In the genomic region with DNA sequence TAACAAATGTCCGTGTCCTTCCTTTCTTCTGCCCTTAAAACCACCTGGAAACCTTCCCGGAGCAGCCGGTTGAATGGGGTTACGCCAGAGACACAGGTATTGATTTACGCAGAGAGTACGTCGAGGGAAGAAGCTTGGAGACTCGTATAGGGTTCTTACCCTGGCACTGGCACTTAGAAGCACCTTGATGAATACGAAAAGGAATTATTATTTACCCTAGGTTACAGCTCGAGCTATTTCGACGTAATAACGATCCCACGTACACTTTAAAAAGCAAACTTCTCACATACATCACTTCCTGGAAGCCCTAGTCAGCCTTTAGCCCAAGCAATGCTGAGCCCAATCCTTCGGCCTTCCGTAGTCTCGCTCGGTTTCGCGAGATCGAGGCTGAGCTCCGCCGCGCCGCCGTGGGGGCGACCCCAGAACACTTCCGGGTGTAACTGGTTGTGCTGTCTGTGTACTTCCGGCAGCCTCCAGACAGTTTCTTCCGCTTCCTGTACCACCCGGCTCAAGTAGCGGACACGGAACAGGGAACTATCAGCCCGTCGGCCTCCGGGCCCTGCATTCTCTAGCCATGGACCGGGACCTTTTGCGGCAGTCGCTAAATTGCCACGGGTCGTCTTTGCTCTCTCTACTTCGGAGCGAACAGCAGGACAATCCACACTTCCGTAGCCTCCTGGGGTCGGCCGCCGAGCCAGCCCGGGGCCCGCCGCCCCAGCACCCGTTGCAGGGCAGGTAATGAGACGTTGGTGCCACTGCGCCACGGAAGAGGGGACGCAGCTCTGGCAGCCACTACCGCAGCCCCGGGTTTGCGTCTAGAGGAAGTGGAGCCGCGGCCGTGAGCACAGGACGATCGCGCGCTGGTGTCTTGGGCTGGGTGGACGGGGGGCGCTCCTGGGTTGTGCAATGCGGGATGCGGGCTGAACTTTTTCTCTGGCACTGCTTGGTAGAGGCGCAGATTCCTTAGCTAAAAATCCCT, we compare ENCODE assay signal across 8 cellular contexts. TPM values are rescaled to one million over a fixed set of nuclear protein-coding genes. Genes with fewer than 3 reads are reported as not detected.
DNase-seq lines count a peak whose midpoint lies in the region; ATAC-seq and TF ChIP-seq lines count a peak whose summit lies in the region.

A gene with protein sequence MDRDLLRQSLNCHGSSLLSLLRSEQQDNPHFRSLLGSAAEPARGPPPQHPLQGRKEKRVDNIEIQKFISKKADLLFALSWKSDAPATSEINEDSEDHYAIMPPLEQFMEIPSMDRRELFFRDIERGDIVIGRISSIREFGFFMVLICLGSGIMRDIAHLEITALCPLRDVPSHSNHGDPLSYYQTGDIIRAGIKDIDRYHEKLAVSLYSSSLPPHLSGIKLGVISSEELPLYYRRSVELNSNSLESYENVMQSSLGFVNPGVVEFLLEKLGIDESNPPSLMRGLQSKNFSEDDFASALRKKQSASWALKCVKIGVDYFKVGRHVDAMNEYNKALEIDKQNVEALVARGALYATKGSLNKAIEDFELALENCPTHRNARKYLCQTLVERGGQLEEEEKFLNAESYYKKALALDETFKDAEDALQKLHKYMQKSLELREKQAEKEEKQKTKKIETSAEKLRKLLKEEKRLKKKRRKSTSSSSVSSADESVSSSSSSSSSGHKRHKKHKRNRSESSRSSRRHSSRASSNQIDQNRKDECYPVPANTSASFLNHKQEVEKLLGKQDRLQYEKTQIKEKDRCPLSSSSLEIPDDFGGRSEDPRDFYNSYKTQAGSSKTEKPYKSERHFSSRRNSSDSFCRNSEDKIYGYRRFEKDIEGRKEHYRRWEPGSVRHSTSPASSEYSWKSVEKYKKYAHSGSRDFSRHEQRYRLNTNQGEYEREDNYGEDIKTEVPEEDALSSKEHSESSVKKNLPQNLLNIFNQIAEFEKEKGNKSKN (plus strand): TSS at position 476 of the 979 bp plus-strand sequence. CDS start 99 bp downstream, at position 575.

- intact Hi-C loops in colonic mucosa (cut with DNase I), result no loop called here

- H3K4me3 ChIP-seq in BE2C (ENCODE audit: low read depth, low read length), result peak within 1 kb of the TSS; percentile 93
- H3K4me3 ChIP-seq in colonic mucosa, result peak within 1 kb of the TSS; percentile 89

- H3K27me3 ChIP-seq in BE2C (no peaks in the 10 kb centered on the region), colonic mucosa (no peaks in the 10 kb centered on the region), layer of hippocampus (ENCODE audit: control insufficient read depth, insufficient read depth, low read length) (no peaks in the 10 kb centered on the region)

- H3K9ac ChIP-seq in colonic mucosa (ENCODE audit: low read depth in 2 of 2, low read length in 2 of 2), result peak within 1 kb of the TSS; percentile 73 to 90

- peak; percentile 98 for ATAC-seq in HG03439 (IDR thresholded peaks at IDR 0.05; ENCODE audit: unreplicated experiment)

- TF ChIP-seq POLR2A in GM19193 (IDR thresholded peaks at IDR 0.05; ENCODE audit: extremely low read depth, insufficient read depth, insufficient read length), result peak; percentile 95

- peak; percentile 93 for DNase-seq in BE2C
- peak; percentile 98 for DNase-seq in NCI-H524 (lab: John Stamatoyannopoulos, UW)
- DNase-seq in activated CD4-positive, alpha-beta T cell treated with anti-CD3 and anti-CD28 coated beads for 4 hours, result peak; percentile 91 to 92
- DNase-seq in colonic mucosa, result peak; percentile 91
- peak; percentile 87 to 88 for DNase-seq in stimulated activated CD4-positive, alpha-beta T cell treated with anti-CD3 and anti-CD28 coated beads, Interleukin-1b, Interleukin-23, amount 100 ng/mL, for 4 hours (ENCODE audit: low read depth in 2 of 2)

- H3K36me3 ChIP-seq in BE2C, result peaks cover 18% of the 10 kb centered on the region
- H3K36me3 ChIP-seq in colonic mucosa, result peaks cover 10% of the 10 kb centered on the region

- TF ChIP-seq CTCF in BE2C (IDR thresholded peaks at IDR 0.05; ENCODE audit: low read depth, low read length), result no peak
- TF ChIP-seq CTCF in colonic mucosa (IDR thresholded peaks at IDR 0.05), result no peak

- no peaks in the 10 kb centered on the region for H3K9me3 ChIP-seq in BE2C
- H3K9me3 ChIP-seq in colonic mucosa, result no peaks in the 10 kb centered on the region

- H3K27ac ChIP-seq in colonic mucosa, result peak within 1 kb of the TSS; percentile 79
- peak within 1 kb of the TSS; percentile 63 for H3K27ac ChIP-seq in layer of hippocampus (ENCODE audit: low read depth, low read length)

- H3K4me1 ChIP-seq in BE2C (no peaks in the 10 kb centered on the region), colonic mucosa (peaks cover 5% of the 10 kb centered on the region)

RNA-seq across cellular contexts. Expression of the gene that starts here (rescaled TPM):
- polyA plus RNA-seq in BE2C (2012; ENCODE audit: insufficient read depth, insufficient read length, low read depth), result 17.2 TPM
- 10 to 100 TPM; 20.7 to 26.0 TPM for total RNA-seq in colonic mucosa

Comparison
In these comparisons a context has a peak if more than half of its experiments do, and no peak if none do; other contexts are left out.
1. Peak in every context shown above with its lines: DNase-seq, ATAC-seq, H3K4me3 ChIP-seq and H3K27ac ChIP-seq.